Comparison of ENCODE assay signal across 2 cellular contexts in the genomic region with DNA sequence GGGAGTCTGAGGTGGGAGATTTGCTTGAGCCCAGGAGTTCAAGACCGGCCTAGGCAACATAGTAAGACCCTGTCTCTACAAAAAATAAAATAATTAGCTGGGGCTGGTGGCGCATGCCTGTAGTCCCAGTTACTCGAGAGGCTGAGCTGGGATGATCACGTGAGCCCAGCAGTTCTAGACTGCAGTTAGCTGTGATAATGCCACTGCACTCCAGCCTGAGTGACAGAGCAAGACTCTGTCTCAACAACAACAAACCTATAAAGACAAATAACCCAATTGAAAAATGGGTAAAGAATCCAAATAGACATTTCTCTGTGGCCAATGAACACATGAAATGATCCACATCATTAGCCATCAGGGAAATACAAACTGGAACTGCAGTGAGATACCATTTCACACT.
TF ChIP-seq lines count a peak whose summit lies in the region.

No MANE protein-coding gene starts in this region.

TF ChIP-seq in SK-N-SH, 30 proteins besides CTCF, POLR2A, EP300 and RAD21 (continued from another document):
- TF ChIP-seq, protein P1, sequence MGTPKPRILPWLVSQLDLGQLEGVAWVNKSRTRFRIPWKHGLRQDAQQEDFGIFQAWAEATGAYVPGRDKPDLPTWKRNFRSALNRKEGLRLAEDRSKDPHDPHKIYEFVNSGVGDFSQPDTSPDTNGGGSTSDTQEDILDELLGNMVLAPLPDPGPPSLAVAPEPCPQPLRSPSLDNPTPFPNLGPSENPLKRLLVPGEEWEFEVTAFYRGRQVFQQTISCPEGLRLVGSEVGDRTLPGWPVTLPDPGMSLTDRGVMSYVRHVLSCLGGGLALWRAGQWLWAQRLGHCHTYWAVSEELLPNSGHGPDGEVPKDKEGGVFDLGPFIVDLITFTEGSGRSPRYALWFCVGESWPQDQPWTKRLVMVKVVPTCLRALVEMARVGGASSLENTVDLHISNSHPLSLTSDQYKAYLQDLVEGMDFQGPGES (IDR thresholded peaks at IDR 0.05; ENCODE audit: low read depth, low read length) = no peak
- TF ChIP-seq TAF1 (IDR thresholded peaks at IDR 0.05; ENCODE audit: borderline replicate concordance, low read depth, low read length) = no peak
- no peak for TF ChIP-seq MAX (IDR thresholded peaks at IDR 0.05; ENCODE audit: low read depth)
- no peak for TF ChIP-seq USF2 (IDR thresholded peaks at IDR 0.05; ENCODE audit: borderline replicate concordance, low read depth, low read length)
- TF ChIP-seq SMC3 (IDR thresholded peaks at IDR 0.05; ENCODE audit: low read depth, low read length) = no peak
- TF ChIP-seq FOXJ3 (CRISPR knock-in tag; IDR thresholded peaks at IDR 0.05) = no peak
- no peak for TF ChIP-seq TEAD4 (IDR thresholded peaks at IDR 0.05; ENCODE audit: borderline replicate concordance, insufficient read depth)
- TF ChIP-seq YY1 (IDR thresholded peaks at IDR 0.05; ENCODE audit: low read depth) = no peak
- TF ChIP-seq NFIC (IDR thresholded peaks at IDR 0.05; ENCODE audit: borderline replicate concordance) = no peak

TF ChIP-seq in SK-N-SH treated with all-trans-retinoic acid at 6 μM for 48 hours, 23 proteins besides CTCF, POLR2A, EP300 and RAD21 (continued from another document):
- TF ChIP-seq GLIS3 (CRISPR knock-in tag; IDR thresholded peaks at IDR 0.05) = no peak
- TF ChIP-seq ISL1 (CRISPR knock-in tag; IDR thresholded peaks at IDR 0.05) = no peak
- TF ChIP-seq, protein P2, sequence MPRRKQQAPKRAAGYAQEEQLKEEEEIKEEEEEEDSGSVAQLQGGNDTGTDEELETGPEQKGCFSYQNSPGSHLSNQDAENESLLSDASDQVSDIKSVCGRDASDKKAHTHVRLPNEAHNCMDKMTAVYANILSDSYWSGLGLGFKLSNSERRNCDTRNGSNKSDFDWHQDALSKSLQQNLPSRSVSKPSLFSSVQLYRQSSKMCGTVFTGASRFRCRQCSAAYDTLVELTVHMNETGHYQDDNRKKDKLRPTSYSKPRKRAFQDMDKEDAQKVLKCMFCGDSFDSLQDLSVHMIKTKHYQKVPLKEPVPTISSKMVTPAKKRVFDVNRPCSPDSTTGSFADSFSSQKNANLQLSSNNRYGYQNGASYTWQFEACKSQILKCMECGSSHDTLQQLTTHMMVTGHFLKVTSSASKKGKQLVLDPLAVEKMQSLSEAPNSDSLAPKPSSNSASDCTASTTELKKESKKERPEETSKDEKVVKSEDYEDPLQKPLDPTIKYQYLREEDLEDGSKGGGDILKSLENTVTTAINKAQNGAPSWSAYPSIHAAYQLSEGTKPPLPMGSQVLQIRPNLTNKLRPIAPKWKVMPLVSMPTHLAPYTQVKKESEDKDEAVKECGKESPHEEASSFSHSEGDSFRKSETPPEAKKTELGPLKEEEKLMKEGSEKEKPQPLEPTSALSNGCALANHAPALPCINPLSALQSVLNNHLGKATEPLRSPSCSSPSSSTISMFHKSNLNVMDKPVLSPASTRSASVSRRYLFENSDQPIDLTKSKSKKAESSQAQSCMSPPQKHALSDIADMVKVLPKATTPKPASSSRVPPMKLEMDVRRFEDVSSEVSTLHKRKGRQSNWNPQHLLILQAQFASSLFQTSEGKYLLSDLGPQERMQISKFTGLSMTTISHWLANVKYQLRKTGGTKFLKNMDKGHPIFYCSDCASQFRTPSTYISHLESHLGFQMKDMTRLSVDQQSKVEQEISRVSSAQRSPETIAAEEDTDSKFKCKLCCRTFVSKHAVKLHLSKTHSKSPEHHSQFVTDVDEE (CRISPR knock-in tag; IDR thresholded peaks at IDR 0.05) = no peak
